ENCODE assay signal across 1 cellular context in the genomic region with DNA sequence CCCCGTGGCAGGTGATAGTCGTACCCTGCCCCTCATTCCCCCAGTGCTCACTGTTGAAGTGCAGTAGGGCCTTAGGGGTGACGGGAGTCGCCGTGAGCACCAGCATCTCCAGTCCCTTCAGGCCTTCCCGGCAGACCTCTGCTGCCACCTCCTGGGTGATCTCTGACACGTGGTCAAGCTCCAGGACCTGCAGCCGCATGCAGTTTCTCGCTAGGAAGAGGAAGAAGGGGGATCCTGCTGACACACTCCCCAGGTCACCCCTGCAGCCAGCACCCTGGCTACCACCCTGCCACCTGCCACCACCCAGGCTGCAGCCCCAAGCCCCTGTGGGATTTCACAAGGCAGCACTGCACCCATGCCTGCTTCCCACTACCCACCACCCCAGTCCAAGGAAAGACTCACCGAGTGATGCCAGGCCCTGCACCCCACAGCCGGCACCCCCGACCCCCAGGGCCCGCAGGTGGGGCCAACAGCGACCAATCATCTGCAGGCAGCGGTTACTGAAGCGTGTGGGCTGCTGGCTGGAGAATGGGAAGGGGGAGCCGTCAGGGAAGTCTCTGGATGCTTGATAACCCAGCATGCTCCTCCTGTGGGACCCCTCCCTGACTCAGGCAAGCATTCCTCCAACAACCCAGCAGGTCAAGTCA.
TF ChIP-seq lines count a peak whose summit lies in the region.

No MANE protein-coding gene starts in this region.

TF ChIP-seq in HepG2, 621 proteins besides CTCF, POLR2A, EP300 and RAD21 (continued from another document and continues in another):
- TF ChIP-seq HHEX (CRISPR knock-in tag; IDR thresholded peaks at IDR 0.05) (no peak), ZNF639 (CRISPR knock-in tag; conservative IDR thresholded peaks at IDR 0.05) (no peak), KLF15 (CRISPR knock-in tag; IDR thresholded peaks at IDR 0.05; ENCODE audit: borderline replicate concordance) (no peak), MNT (IDR thresholded peaks at IDR 0.05) (peak; percentile 63), ZNF550 (CRISPR knock-in tag; IDR thresholded peaks at IDR 0.05; ENCODE audit: borderline replicate concordance) (no peak), CSRNP1 (CRISPR knock-in tag; IDR thresholded peaks at IDR 0.05) (no peak), ZNF263 (CRISPR knock-in tag; IDR thresholded peaks at IDR 0.05) (peak; percentile 59; the same call in 1 of the 2 replicates), CREB1 (IDR thresholded peaks at IDR 0.05) (no peak), CREB1 (CRISPR knock-in tag; IDR thresholded peaks at IDR 0.05) (no peak), FLYWCH1 (CRISPR knock-in tag; IDR thresholded peaks at IDR 0.05) (no peak), ATM (IDR thresholded peaks at IDR 0.05; ENCODE audit: borderline replicate concordance) (no peak), TFE3 (CRISPR knock-in tag; IDR thresholded peaks at IDR 0.05) (0 out of 2 replicates have a peak, but pooled peaks have one; percentile 55), ZNF646 (CRISPR knock-in tag; IDR thresholded peaks at IDR 0.05) (no peak), ZBTB20 (CRISPR knock-in tag; IDR thresholded peaks at IDR 0.05; ENCODE audit: borderline replicate concordance, low read depth) (no peak), THAP7 (CRISPR knock-in tag; IDR thresholded peaks at IDR 0.05) (no peak), MTA3 (CRISPR knock-in tag; IDR thresholded peaks at IDR 0.05) (no peak), PHF8 (CRISPR knock-in tag; IDR thresholded peaks at IDR 0.05) (no peak), ZNF598 (CRISPR knock-in tag; IDR thresholded peaks at IDR 0.05; ENCODE audit: borderline replicate concordance) (0 out of 2 replicates have a peak, but pooled peaks have one; percentile 49), NR2C2 (CRISPR knock-in tag; IDR thresholded peaks at IDR 0.05; ENCODE audit: borderline replicate concordance) (no peak), HIVEP1 (CRISPR knock-in tag; IDR thresholded peaks at IDR 0.05) (no peak), KLF13 (CRISPR knock-in tag; IDR thresholded peaks at IDR 0.05) (0 out of 2 replicates have a peak, but pooled peaks have one; percentile 26), FOSL2 (CRISPR knock-in tag; IDR thresholded peaks at IDR 0.05) (no peak), CBX1 (IDR thresholded peaks at IDR 0.05; ENCODE audit: low read depth) (no peak), ZNF629 (CRISPR knock-in tag; conservative IDR thresholded peaks at IDR 0.05) (no peak), ZBED4 (CRISPR knock-in tag; IDR thresholded peaks at IDR 0.05; ENCODE audit: borderline replicate concordance) (no peak), PHF20 (CRISPR knock-in tag; IDR thresholded peaks at IDR 0.05) (no peak), ZNF20 (CRISPR knock-in tag; IDR thresholded peaks at IDR 0.05) (no peak), ZSCAN9 (CRISPR knock-in tag; IDR thresholded peaks at IDR 0.05; ENCODE audit: borderline replicate concordance) (no peak), SMYD3 (CRISPR knock-in tag; IDR thresholded peaks at IDR 0.05) (no peak)
- TF ChIP-seq, protein P1, sequence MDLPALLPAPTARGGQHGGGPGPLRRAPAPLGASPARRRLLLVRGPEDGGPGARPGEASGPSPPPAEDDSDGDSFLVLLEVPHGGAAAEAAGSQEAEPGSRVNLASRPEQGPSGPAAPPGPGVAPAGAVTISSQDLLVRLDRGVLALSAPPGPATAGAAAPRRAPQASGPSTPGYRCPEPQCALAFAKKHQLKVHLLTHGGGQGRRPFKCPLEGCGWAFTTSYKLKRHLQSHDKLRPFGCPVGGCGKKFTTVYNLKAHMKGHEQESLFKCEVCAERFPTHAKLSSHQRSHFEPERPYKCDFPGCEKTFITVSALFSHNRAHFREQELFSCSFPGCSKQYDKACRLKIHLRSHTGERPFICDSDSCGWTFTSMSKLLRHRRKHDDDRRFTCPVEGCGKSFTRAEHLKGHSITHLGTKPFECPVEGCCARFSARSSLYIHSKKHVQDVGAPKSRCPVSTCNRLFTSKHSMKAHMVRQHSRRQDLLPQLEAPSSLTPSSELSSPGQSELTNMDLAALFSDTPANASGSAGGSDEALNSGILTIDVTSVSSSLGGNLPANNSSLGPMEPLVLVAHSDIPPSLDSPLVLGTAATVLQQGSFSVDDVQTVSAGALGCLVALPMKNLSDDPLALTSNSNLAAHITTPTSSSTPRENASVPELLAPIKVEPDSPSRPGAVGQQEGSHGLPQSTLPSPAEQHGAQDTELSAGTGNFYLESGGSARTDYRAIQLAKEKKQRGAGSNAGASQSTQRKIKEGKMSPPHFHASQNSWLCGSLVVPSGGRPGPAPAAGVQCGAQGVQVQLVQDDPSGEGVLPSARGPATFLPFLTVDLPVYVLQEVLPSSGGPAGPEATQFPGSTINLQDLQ (CRISPR knock-in tag; IDR thresholded peaks at IDR 0.05) = no peak
- TF ChIP-seq, protein P2, sequence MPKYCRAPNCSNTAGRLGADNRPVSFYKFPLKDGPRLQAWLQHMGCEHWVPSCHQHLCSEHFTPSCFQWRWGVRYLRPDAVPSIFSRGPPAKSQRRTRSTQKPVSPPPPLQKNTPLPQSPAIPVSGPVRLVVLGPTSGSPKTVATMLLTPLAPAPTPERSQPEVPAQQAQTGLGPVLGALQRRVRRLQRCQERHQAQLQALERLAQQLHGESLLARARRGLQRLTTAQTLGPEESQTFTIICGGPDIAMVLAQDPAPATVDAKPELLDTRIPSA (CRISPR knock-in tag; IDR thresholded peaks at IDR 0.05; ENCODE audit: borderline replicate concordance) = no peak
- TF ChIP-seq, protein P3, sequence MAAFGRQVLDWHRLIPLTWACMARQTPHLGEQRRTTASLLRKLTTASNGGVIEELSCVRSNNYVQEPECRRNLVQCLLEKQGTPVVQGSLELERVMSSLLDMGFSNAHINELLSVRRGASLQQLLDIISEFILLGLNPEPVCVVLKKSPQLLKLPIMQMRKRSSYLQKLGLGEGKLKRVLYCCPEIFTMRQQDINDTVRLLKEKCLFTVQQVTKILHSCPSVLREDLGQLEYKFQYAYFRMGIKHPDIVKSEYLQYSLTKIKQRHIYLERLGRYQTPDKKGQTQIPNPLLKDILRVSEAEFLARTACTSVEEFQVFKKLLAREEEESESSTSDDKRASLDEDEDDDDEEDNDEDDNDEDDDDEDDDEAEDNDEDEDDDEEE (CRISPR knock-in tag; IDR thresholded peaks at IDR 0.05) = no peak
